In the genomic region with DNA sequence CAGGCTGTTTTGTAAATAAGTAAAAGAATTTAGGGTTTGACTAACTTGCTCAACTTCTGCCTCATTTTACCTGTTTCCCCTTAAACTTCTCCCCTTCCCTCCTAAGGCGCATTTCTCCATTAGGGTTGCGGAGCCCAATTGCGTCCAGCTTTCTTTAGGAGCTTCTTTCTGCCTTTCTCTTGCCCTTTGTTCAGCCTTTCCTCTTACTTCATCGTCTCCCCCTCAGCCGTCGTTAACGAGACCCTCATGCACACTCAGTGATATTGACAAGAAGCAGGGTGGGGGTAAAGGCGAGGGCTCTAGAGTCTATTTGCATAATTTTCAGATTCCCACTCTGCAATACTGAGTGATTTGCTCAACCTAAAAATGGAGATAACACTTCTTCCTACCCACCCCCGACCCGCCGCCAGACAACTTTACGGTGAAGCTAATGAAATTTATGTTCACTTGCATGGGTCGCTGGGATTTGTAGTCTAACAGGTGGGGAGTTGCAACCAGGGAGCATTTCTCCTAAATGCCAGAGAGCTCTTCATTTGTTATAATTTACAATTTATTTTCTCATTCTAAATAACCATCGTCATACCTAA, we compare ENCODE assay signal across 1 cellular context.
TF ChIP-seq lines count a peak whose summit lies in the region.

No MANE protein-coding gene starts in this region.

TF ChIP-seq in IMR-90, 13 proteins besides CTCF, POLR2A, EP300 and RAD21 (continued from another document):
- TF ChIP-seq, protein P1, sequence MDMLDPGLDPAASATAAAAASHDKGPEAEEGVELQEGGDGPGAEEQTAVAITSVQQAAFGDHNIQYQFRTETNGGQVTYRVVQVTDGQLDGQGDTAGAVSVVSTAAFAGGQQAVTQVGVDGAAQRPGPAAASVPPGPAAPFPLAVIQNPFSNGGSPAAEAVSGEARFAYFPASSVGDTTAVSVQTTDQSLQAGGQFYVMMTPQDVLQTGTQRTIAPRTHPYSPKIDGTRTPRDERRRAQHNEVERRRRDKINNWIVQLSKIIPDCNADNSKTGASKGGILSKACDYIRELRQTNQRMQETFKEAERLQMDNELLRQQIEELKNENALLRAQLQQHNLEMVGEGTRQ (IDR thresholded peaks at IDR 0.05; ENCODE audit: low read depth, low read length) = no peak
- TF ChIP-seq MAZ (IDR thresholded peaks at IDR 0.05; ENCODE audit: borderline replicate concordance, low read depth, low read length) (no peak), RCOR1 (IDR thresholded peaks at IDR 0.05; ENCODE audit: insufficient replicate concordance, low read length) (no peak), FOS (IDR thresholded peaks at IDR 0.05; ENCODE audit: low read depth, low read length) (no peak), BHLHE40 (IDR thresholded peaks at IDR 0.05; ENCODE audit: low read depth, low read length) (no peak)
- TF ChIP-seq, protein P2, sequence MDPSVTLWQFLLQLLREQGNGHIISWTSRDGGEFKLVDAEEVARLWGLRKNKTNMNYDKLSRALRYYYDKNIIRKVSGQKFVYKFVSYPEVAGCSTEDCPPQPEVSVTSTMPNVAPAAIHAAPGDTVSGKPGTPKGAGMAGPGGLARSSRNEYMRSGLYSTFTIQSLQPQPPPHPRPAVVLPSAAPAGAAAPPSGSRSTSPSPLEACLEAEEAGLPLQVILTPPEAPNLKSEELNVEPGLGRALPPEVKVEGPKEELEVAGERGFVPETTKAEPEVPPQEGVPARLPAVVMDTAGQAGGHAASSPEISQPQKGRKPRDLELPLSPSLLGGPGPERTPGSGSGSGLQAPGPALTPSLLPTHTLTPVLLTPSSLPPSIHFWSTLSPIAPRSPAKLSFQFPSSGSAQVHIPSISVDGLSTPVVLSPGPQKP (IDR thresholded peaks at IDR 0.05; ENCODE audit: borderline replicate concordance, low read depth, low read length) = no peak
